In genomic region chr9:109512170-109512756, GRCh38 we compare ENCODE assay signal across 17 cellular contexts.
"Had no signal": no experiment of that assay in that cellular context is flagged by ENCODE, and none has a peak within 500 bp of the region (broad histone marks: within the 10 kb centered on the region; RNA-seq: fewer than 3 reads in every experiment).

No MANE protein-coding gene starts in this region.

- H3K36me3 ChIP-seq: colonic mucosa, esophagus muscularis mucosa, stomach, upper lobe of right lung had no signal

- H3K27me3 ChIP-seq: colonic mucosa, esophagus muscularis mucosa, stomach, testis, upper lobe of right lung had no signal

- H3K4me1 ChIP-seq: colonic mucosa, esophagus muscularis mucosa, testis, upper lobe of right lung had no signal

- H3K4me3 ChIP-seq: colonic mucosa, esophagus muscularis mucosa, lung, stomach, testis, upper lobe of right lung had no signal

- ATAC-seq: activated T-cell treated with anti-CD3 and anti-CD28 coated beads, Interleukin-2, amount 50 U/mL, for 72 hours; upper lobe of right lung had no signal

- DNase-seq: activated CD4-positive, alpha-beta T cell treated with anti-CD3 and anti-CD28 coated beads for 4 hours; activated CD8-positive, alpha-beta memory T cell treated with anti-CD3 and anti-CD28 coated beads, Interleukin-2, amount 50 U/mL, for 48 hours; activated gamma-delta T cell treated with Interleukin-2 at 50 U/mL for 16 hours; activated naive CD8-positive, alpha-beta T cell treated with anti-CD3 and anti-CD28 coated beads for 36 hours; activated T-cell treated with anti-CD3 and anti-CD28 coated beads, Interleukin-2, amount 50 U/mL, for 72 hours; amygdala; central memory CD4-positive, alpha-beta T cell; colonic mucosa; midbrain; stimulated activated CD4-positive, alpha-beta T cell treated with anti-CD3 and anti-CD28 coated beads, Interleukin-2, amount 100 ng/mL, for 24 hours; stomach; testis; upper lobe of right lung had no signal

- H3K27ac ChIP-seq: colonic mucosa, esophagus muscularis mucosa, stomach, testis, upper lobe of right lung had no signal

- H3K9me3 ChIP-seq: colonic mucosa, esophagus muscularis mucosa, stomach, testis, upper lobe of right lung had no signal

- FAIRE-seq: endometrium, islet of Langerhans had no signal
